ENCODE assay signal across 8 cellular contexts in genomic region chr2:174337337-174338154, GRCh38. TPM values are rescaled to one million over a fixed set of nuclear protein-coding genes. Genes with fewer than 3 reads are reported as not detected.
DNase-seq lines count a peak whose midpoint lies in the region; ATAC-seq and TF ChIP-seq lines count a peak whose summit lies in the region.

No MANE protein-coding gene starts in this region.

- H3K4me1 Mint-ChIP-seq in naive B cell, result peaks cover 23 to 39% (median 31%) of the 10 kb centered on the region in 3 donors

- TF ChIP-seq CTCF in GM13977 (IDR thresholded peaks at IDR 0.05; ENCODE audit: extremely low read depth, insufficient read depth, missing control alignments), result no peak
- TF ChIP-seq CTCF in mammary epithelial cell (conservative IDR thresholded peaks at IDR 0.05 in 1 of 2, IDR thresholded peaks at IDR 0.05 in 1 of 2; ENCODE audit: extremely low read depth in 1 of 2, insufficient read depth in 1 of 2, low read depth in 1 of 2, low read length in 2 of 2), result no peak

- CTCF ChIA-PET in mammary epithelial cell (lab: Charles Lee; ENCODE audit: low non-redundant PET), result interaction anchor here (0.7 kb wide), 1 partner anchor 20 kb away, joined by 4 read pairs; no protein-coding TSS in a partner anchor

- peak overlapping the region; percentile 69 to 91 (median 86) for H3K4me3 Mint-ChIP-seq in naive B cell

- intact Hi-C loops in mammary epithelial cell (cut with micrococcal nuclease), result loop anchor here (1.0 to 2.0 kb wide), 3 partner anchors 89 to 585 kb away; partner anchors contain the start of gene OLA1

- peaks cover 0 to 15% (median 7%) of the 10 kb centered on the region in 7 donors for H3K9me3 Mint-ChIP-seq in naive B cell

- H3K9ac ChIP-seq in BLaER1 treated with 17β-estradiol and CSF1 and Interleukin-3, amounts not matched to agents 10 nM and 100 nM, result peak overlapping the region in 5 of 11 experiments; percentile 4 to 50 (median 39); a peak in 3 of 22 replicates
- no peak overlapping the region for H3K9ac ChIP-seq in mammary epithelial cell (ENCODE audit: insufficient read depth, low read length)

- H3K27me3 ChIP-seq in BLaER1 treated with 17β-estradiol and CSF1 and Interleukin-3, amounts not matched to agents 10 nM and 100 nM, result peaks cover 100% of the 10 kb centered on the region in 11 experiments
- peaks cover 70% of the 10 kb centered on the region for H3K27me3 ChIP-seq in mammary epithelial cell (ENCODE audit: insufficient read depth, low read length)

- DNase-seq in GM13977 (ENCODE audit: low spot score) (peak; percentile 65), NCI-H2227 (lab: John Stamatoyannopoulos, UW; ENCODE audit: unreplicated experiment) (peak; percentile 77), mammary epithelial cell (peak; percentile 16), naive B cell (no peak)

- H3K27ac Mint-ChIP-seq in naive B cell, result peak overlapping the region in 4 of 6 donors; percentile 54 to 96 (median 87)

- no peaks in the 10 kb centered on the region for H3K36me3 Mint-ChIP-seq in naive B cell

- in situ Hi-C loops in GM13977 (cut with MboI; ENCODE audit: low pct_unique_long_range_greater_than_20kb, low sequenced_read_pairs, unreplicated experiment) (loop anchor here (25.0 kb wide), 1 partner anchor 1750 kb away; the partner anchor contains the start of genes EVX2, HOXD12 and HOXD13), mammary epithelial cell (cut with MboI; ENCODE audit: low sequenced_read_pairs in 2 of 2) (loop anchor here (25.0 kb wide), 2 partner anchors 150 to 175 kb away; no protein-coding TSS in a partner anchor)

- peak overlapping the region; percentile 47 to 65 (median 54) for H3K4me3 ChIP-seq in BLaER1 treated with 17β-estradiol and CSF1 and Interleukin-3, amounts not matched to agents 10 nM and 100 nM
- H3K4me3 ChIP-seq in mammary epithelial cell (replicated peaks in 1 of 3; ENCODE audit: insufficient read depth in 1 of 3, low read depth in 2 of 3, low read length in 3 of 3), result peak overlapping the region; percentile 19 to 51 (median 30)

- 10% methylated on average over 44 of the region's 74 CpGs for WGBS in mammary epithelial cell (ENCODE audit: low coverage, missing lambda C conversion rate)

- dilution Hi-C loops in mammary epithelial cell (cut with HindIII; ENCODE audit: low sequenced_read_pairs), result no loop called here

- H3K4me1 ChIP-seq in BLaER1 treated with 17β-estradiol and CSF1 and Interleukin-3, amounts not matched to agents 10 nM and 100 nM, result peaks cover 16 to 51% (median 23%) of the 10 kb centered on the region in 10 experiments
- H3K4me1 ChIP-seq in mammary epithelial cell (ENCODE audit: insufficient read depth, low read length), result peaks cover 44% of the 10 kb centered on the region

- H3K36me3 ChIP-seq in BLaER1 treated with 17β-estradiol and CSF1 and Interleukin-3, amounts not matched to agents 10 nM and 100 nM, result no peaks in the 10 kb centered on the region
- H3K36me3 ChIP-seq in mammary epithelial cell (ENCODE audit: insufficient read depth, low read length), result no peaks in the 10 kb centered on the region

- H3K4me2 ChIP-seq in BLaER1 treated with 17β-estradiol and CSF1 and Interleukin-3, amounts not matched to agents 10 nM and 100 nM, result peak overlapping the region; percentile 85 to 99 (median 92)
- peak overlapping the region; percentile 93 for H3K4me2 ChIP-seq in mammary epithelial cell (ENCODE audit: insufficient read depth, low read depth, low read length)

- H3K27me3 Mint-ChIP-seq in naive B cell, result peaks cover 32 to 55% (median 50%) of the 10 kb centered on the region in 3 donors

- peak overlapping the region; percentile 78 for H2AFZ ChIP-seq in mammary epithelial cell (ENCODE audit: low read depth, low read length)

- ATAC-seq in naive B cell (ENCODE audit: low read depth in 2 of 2) (peak; percentile 29), HG03175 (IDR thresholded peaks at IDR 0.05; ENCODE audit: unreplicated experiment) (no peak), GM18907 (IDR thresholded peaks at IDR 0.05; ENCODE audit: unreplicated experiment) (no peak), HG03457 (IDR thresholded peaks at IDR 0.05; ENCODE audit: unreplicated experiment) (no peak)

- peaks cover 9 to 97% (median 95%) of the 10 kb centered on the region in 11 experiments; a peak in 20 of 22 replicates for H4K20me1 ChIP-seq in BLaER1 treated with 17β-estradiol and CSF1 and Interleukin-3, amounts not matched to agents 10 nM and 100 nM
- peaks cover 2% of the 10 kb centered on the region for H4K20me1 ChIP-seq in mammary epithelial cell (ENCODE audit: insufficient read depth, low read length)

- H3K9me3 ChIP-seq in BLaER1 treated with 17β-estradiol and CSF1 and Interleukin-3, amounts not matched to agents 10 nM and 100 nM (replicated peaks in 1 of 11), result peaks cover 0 to 18% (median 8%) of the 10 kb centered on the region in 11 experiments; a peak in 12 of 22 replicates
- no peaks in the 10 kb centered on the region for H3K9me3 ChIP-seq in mammary epithelial cell (replicated peaks; ENCODE audit: insufficient read depth, low read length)

- BruUV-seq in mammary epithelial cell (replicated peaks; lab: Mats Ljungman, UMichigan), result no TSS peak

- H3K27ac ChIP-seq in BLaER1 treated with 17β-estradiol and CSF1 and Interleukin-3, amounts not matched to agents 10 nM and 100 nM, result no peak overlapping the region
- H3K27ac ChIP-seq in mammary epithelial cell (ENCODE audit: insufficient read depth, low read depth, low read length), result no peak overlapping the region

- H3K79me2 ChIP-seq in mammary epithelial cell (ENCODE audit: insufficient read depth, low read length), result no peaks in the 10 kb centered on the region

RNA-seq across cellular contexts. Expression of gene SP9, which starts 2.8 kb away (rescaled TPM):
- under 1 TPM in 1 of 2 donors, not detected in 1; under 0.01 TPM for total RNA-seq in mammary epithelial cell
- polyA plus RNA-seq in mammary epithelial cell (not detected), naive B cell (ENCODE audit: low read depth in 6 of 6) (not detected)
- polyA minus RNA-seq in mammary epithelial cell, result not detected

RNA-seq across cellular contexts. Expression of gene SCRN3, which starts 58.0 kb away (rescaled TPM):
- 10 to 100 TPM; 19.1 to 23.3 TPM for total RNA-seq in mammary epithelial cell
- polyA plus RNA-seq in mammary epithelial cell (8.5 TPM), naive B cell (ENCODE audit: low read depth in 6 of 6) (10 to 100 TPM; 13.9 to 22.1 (median 16.5) TPM)
- polyA minus RNA-seq in mammary epithelial cell, result 7.2 TPM

Comparison
In these comparisons a context has a peak if more than half of its experiments do, and no peak if none do; other contexts are left out.
1. ATAC-seq: peak in naive B cell (2 of 2); none in HG03175 (single experiment), GM18907 (single experiment) and HG03457 (single experiment).